ENCODE assay signal across 16 cellular contexts in genomic region chr12:131006036-131006735, GRCh38. TPM values are rescaled to one million over a fixed set of nuclear protein-coding genes. Genes with fewer than 3 reads are reported as not detected.
A peak's percentile ranks its signal among the peaks of the same experiment; 100 is the strongest.
DNase-seq lines count a peak whose midpoint lies in the region; ATAC-seq and TF ChIP-seq lines count a peak whose summit lies in the region.
"Had no signal": no experiment of that assay in that cellular context is flagged by ENCODE, and none has a peak within 500 bp of the region (broad histone marks: within the 10 kb centered on the region; RNA-seq: fewer than 3 reads in every experiment).

No MANE protein-coding gene starts in this region.

- H3K27ac Mint-ChIP-seq in activated naive CD8-positive, alpha-beta T cell treated with anti-CD3 and anti-CD28 coated beads, Interleukin-2, amount 50 U/mL, for 24 hours = no peak overlapping the region
- H3K27ac Mint-ChIP-seq: CD4-positive, alpha-beta T cell had no signal

- TF ChIP-seq POLR2A in sigmoid colon (IDR thresholded peaks at IDR 0.05) = no peak

- no peak for TF ChIP-seq EP300 in sigmoid colon (IDR thresholded peaks at IDR 0.05)

- no peak overlapping the region for H3K4me3 Mint-ChIP-seq in activated naive CD8-positive, alpha-beta T cell treated with anti-CD3 and anti-CD28 coated beads, Interleukin-2, amount 50 U/mL, for 24 hours
- H3K4me3 Mint-ChIP-seq: CD4-positive, alpha-beta T cell; GM23338 had no signal

- H3K36me3 ChIP-seq in left ventricle myocardium inferior = peaks cover 64% of the 10 kb centered on the region
- H3K36me3 ChIP-seq in BLaER1 = peaks cover 24% of the 10 kb centered on the region; the same call in 1 of the 2 replicates
- no peaks in the 10 kb centered on the region for H3K36me3 ChIP-seq in hepatocyte (replicated peaks; ENCODE audit: insufficient read depth, low read depth)
- H3K36me3 ChIP-seq in sigmoid colon = no peaks in the 10 kb centered on the region

- peak overlapping the region; percentile 13; the same call in 1 of the 2 replicates for H3K9ac ChIP-seq in BLaER1

- H3K4me1 Mint-ChIP-seq in activated naive CD8-positive, alpha-beta T cell treated with anti-CD3 and anti-CD28 coated beads, Interleukin-2, amount 50 U/mL, for 24 hours = no peaks in the 10 kb centered on the region
- H3K4me1 Mint-ChIP-seq: GM23338 had no signal

- H4K20me1 ChIP-seq in BLaER1 = no peaks in the 10 kb centered on the region
- H4K20me1 ChIP-seq in hepatocyte (ENCODE audit: insufficient read depth, poor library complexity, severe bottlenecking) = no peaks in the 10 kb centered on the region

- H3K4me2 ChIP-seq in BLaER1 (peak overlapping the region; percentile 99), hepatocyte (no peak overlapping the region)
- H3K4me2 ChIP-seq: GM23338 had no signal

- DNase-seq in left ventricle myocardium inferior (no peak), Right ventricle myocardium superior (no peak), hepatocyte (ENCODE audit: low spot score) (no peak), sigmoid colon (no peak), NCI-H1930 (lab: John Stamatoyannopoulos, UW) (no peak), NCI-H1694 (lab: John Stamatoyannopoulos, UW) (no peak)
- DNase-seq in activated naive CD8-positive, alpha-beta T cell treated with anti-CD3 and anti-CD28 coated beads, Interleukin-2, amount 50 U/mL, for 24 hours = no peak
- DNase-seq: Calu3; CD4-positive, alpha-beta T cell; DMS 273 treated with DMSO at 0.1 percent for 48 hours; H7; IMR-90 had no signal

- H3K4me1 ChIP-seq in left ventricle myocardium inferior (peaks cover 78% of the 10 kb centered on the region), BLaER1 (peaks cover 97% of the 10 kb centered on the region), hepatocyte (ENCODE audit: insufficient read depth) (peaks cover 22% of the 10 kb centered on the region), sigmoid colon (peaks cover 0 to 69% (median 46%) of the 10 kb centered on the region in 4 donors)

- H3K9me3 ChIP-seq in left ventricle myocardium inferior (replicated peaks) = no peaks in the 10 kb centered on the region
- H3K9me3 ChIP-seq in BLaER1 = no peaks in the 10 kb centered on the region
- H3K9me3 ChIP-seq in hepatocyte (ENCODE audit: low read depth) = no peaks in the 10 kb centered on the region
- no peaks in the 10 kb centered on the region for H3K9me3 ChIP-seq in sigmoid colon

- H3K79me2 ChIP-seq in hepatocyte = no peaks in the 10 kb centered on the region

- 92% methylated on average over 18 of the region's 21 CpGs for WGBS in hepatocyte (ENCODE audit: low lambda C conversion rate, missing lambda C conversion rate)
- WGBS in sigmoid colon, 2 donors = 76 to 81% methylated on average over 21 of the region's 21 CpGs

- no peaks in the 10 kb centered on the region for H3K36me3 Mint-ChIP-seq in activated naive CD8-positive, alpha-beta T cell treated with anti-CD3 and anti-CD28 coated beads, Interleukin-2, amount 50 U/mL, for 24 hours (ENCODE audit: low read depth)

- H3K4me3 ChIP-seq in left ventricle myocardium inferior (no peak overlapping the region), BLaER1 (peak overlapping the region; percentile 65; the same call in 1 of the 2 replicates), hepatocyte (no peak overlapping the region), sigmoid colon (no peak overlapping the region)
- H3K4me3 ChIP-seq: GM23338 had no signal

- ATAC-seq in Right ventricle myocardium superior (ENCODE audit: poor library complexity) = no peak
- ATAC-seq in activated naive CD8-positive, alpha-beta T cell treated with anti-CD3 and anti-CD28 coated beads, Interleukin-2, amount 50 U/mL, for 24 hours = no peak
- ATAC-seq: GM23338 had no signal

- intact Hi-C loops in left ventricle myocardium inferior (cut with micrococcal nuclease) (no loop called here), Right ventricle myocardium superior (cut with DNase I) (no loop called here), sigmoid colon (cut with DNase I) (loop anchor here (2.0 to 5.0 kb wide), 2 partner anchors 21 to 89 kb away; no protein-coding TSS in a partner anchor)

- H3K9me3 Mint-ChIP-seq in activated naive CD8-positive, alpha-beta T cell treated with anti-CD3 and anti-CD28 coated beads, Interleukin-2, amount 50 U/mL, for 24 hours = no peaks in the 10 kb centered on the region
- H3K9me3 Mint-ChIP-seq: CD4-positive, alpha-beta T cell; GM23338 had no signal

- no peak overlapping the region for H2AFZ ChIP-seq in hepatocyte
- H2AFZ ChIP-seq: GM23338 had no signal

- peak overlapping the region; percentile 81 for H3K27ac ChIP-seq in left ventricle myocardium inferior (replicated peaks)
- 0 out of 2 replicates have a peak overlapping the region, but pooled peaks have one; percentile 7 for H3K27ac ChIP-seq in BLaER1
- peak overlapping the region; percentile 82 for H3K27ac ChIP-seq in hepatocyte
- H3K27ac ChIP-seq in sigmoid colon = peak overlapping the region in 3 of 4 donors; percentile 75 to 82 (median 81)
- H3K27ac ChIP-seq: 22Rv1 had no signal

- TF ChIP-seq CTCF in left ventricle myocardium inferior (IDR thresholded peaks at IDR 0.05; ENCODE audit: borderline replicate concordance) (no peak), hepatocyte (IDR thresholded peaks at IDR 0.05; ENCODE audit: poor library complexity) (no peak), sigmoid colon (IDR thresholded peaks at IDR 0.05) (no peak)

- no peaks in the 10 kb centered on the region for H3K9me2 ChIP-seq in hepatocyte (replicated peaks; ENCODE audit: insufficient read depth)

- H3K27me3 ChIP-seq in left ventricle myocardium inferior (ENCODE audit: low read depth) = no peaks in the 10 kb centered on the region
- H3K27me3 ChIP-seq in BLaER1 = no peaks in the 10 kb centered on the region
- H3K27me3 ChIP-seq in hepatocyte = no peaks in the 10 kb centered on the region
- H3K27me3 ChIP-seq in sigmoid colon = no peaks in the 10 kb centered on the region

- H3K27me3 Mint-ChIP-seq in activated naive CD8-positive, alpha-beta T cell treated with anti-CD3 and anti-CD28 coated beads, Interleukin-2, amount 50 U/mL, for 24 hours = peaks cover 3% of the 10 kb centered on the region
- H3K27me3 Mint-ChIP-seq: CD4-positive, alpha-beta T cell had no signal

RNA-seq across cellular contexts. Expression of gene ADGRD1, which starts 52.5 kb away (rescaled TPM):
- total RNA-seq in left ventricle myocardium inferior (99.5 TPM), Right ventricle myocardium superior (86.1 TPM), hepatocyte (14.2 and 18.5 TPM in 2 replicates), sigmoid colon (10 to 100 TPM in 3 of 4 donors, 1 to 10 TPM in 1; 7.2 to 22.5 (median 14.2) TPM)
- polyA plus RNA-seq in hepatocyte (12.7 and 18.1 TPM in 2 replicates), sigmoid colon (1 to 10 TPM in 2 of 3 donors, under 1 TPM in 1; 0.46 to 3.8 (median 3.0) TPM)
- total RNA-seq: A673, Calu3, IMR-90 had no signal
- polyA plus RNA-seq: GM23338, IMR-90 had no signal

Comparison
In these comparisons a context has a peak if more than half of its experiments do, and no peak if none do; other contexts are left out.
1. H3K27ac ChIP-seq: peak in every context shown above with its lines; median percentile 82 in hepatocyte; 81 in left ventricle myocardium inferior; 81 in sigmoid colon; 7 in BLaER1.